In the genomic region with DNA sequence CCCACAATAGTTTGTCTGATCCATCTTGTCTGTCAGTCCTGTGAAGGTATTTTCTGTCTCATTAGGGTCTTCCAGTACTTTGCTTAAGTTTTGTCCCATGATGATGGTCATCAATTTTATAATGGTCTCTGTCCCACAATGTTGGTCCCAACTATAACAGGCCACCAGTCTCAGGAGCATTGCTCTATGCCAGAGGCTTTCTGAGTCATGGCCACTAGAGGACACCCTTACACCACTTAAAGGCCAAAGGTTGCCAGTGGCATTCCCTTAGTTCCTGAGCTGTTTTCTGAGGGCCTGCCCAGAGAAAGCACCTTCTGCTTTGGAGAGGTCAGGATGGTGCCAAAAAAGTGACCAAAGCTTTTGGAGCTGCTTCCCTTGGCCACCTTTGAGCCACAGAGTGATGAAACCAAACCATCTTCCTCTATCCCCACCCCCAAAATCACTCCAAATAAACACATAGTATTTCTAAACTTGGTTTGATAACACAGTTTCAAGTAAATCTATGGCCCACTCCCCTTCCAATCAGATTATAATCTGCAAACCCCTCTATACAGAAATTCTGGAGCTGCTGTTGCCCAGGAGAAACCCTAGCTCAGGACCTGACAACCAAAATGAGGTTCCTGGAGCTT, we compare ENCODE assay signal across 8 cellular contexts. TPM values are rescaled to one million over a fixed set of nuclear protein-coding genes. Genes with fewer than 3 reads are reported as not detected.
A peak's percentile ranks its signal among the peaks of the same experiment; 100 is the strongest.
DNase-seq lines count a peak whose midpoint lies in the region; ATAC-seq, FAIRE-seq and TF ChIP-seq lines count a peak whose summit lies in the region.

No MANE protein-coding gene starts in this region.

- peak; percentile 49 for TF ChIP-seq CTCF in CD8-positive, alpha-beta T cell (IDR thresholded peaks at IDR 0.05)
- peak; percentile 96 for TF ChIP-seq CTCF in fibroblast of the aortic adventitia (IDR thresholded peaks at IDR 0.05; ENCODE audit: insufficient read depth, low read length)
- TF ChIP-seq CTCF in neural progenitor cell (IDR thresholded peaks at IDR 0.05) = peak; percentile 94

- H3K4me3 ChIP-seq in CD8-positive, alpha-beta T cell (ENCODE audit: low read depth, low read length) = no peak overlapping the region
- H3K4me3 ChIP-seq in fibroblast of the aortic adventitia (ENCODE audit: low read depth, low read length) (no peak overlapping the region), neural progenitor cell (no peak overlapping the region)

- no peaks in the 10 kb centered on the region for H3K36me3 ChIP-seq in CD8-positive, alpha-beta T cell (ENCODE audit: insufficient read depth, low read length)
- H3K36me3 ChIP-seq in neural progenitor cell = no peaks in the 10 kb centered on the region

- peak; percentile 93 for FAIRE-seq in GM19239 (lab: Jason Lieb, UNC)

- no peaks in the 10 kb centered on the region for H3K79me2 ChIP-seq in neural progenitor cell (ENCODE audit: low read depth)

- intact Hi-C loops in CD8-positive, alpha-beta T cell (cut with DNase I, micrococcal nuclease) = loop anchor here (1.0 to 10.0 kb wide), 4 partner anchors 86 to 258 kb away; partner anchors contain the start of gene LMO1 (in 1 of the 2)

- DNase-seq in CD8-positive, alpha-beta T cell = peak in 6 of 7 experiments; percentile 14 to 52 (median 36)
- DNase-seq in GM19239 (ENCODE audit: insufficient read length, low spot score) (no peak), NCI-H69 (lab: John Stamatoyannopoulos, UW) (peak; percentile 75), fibroblast of the aortic adventitia (ENCODE audit: low read depth) (peak; percentile 86), neural progenitor cell (ENCODE audit: low spot score) (peak; percentile 85)
- DNase-seq in activated T-cell treated with anti-CD3 and anti-CD28 coated beads, Interleukin-2, amount 50 U/mL, for 1 hour = peak; percentile 34

- no peaks in the 10 kb centered on the region for H4K20me1 ChIP-seq in neural progenitor cell (ENCODE audit: low read depth)

- no peaks in the 10 kb centered on the region for H3K4me1 ChIP-seq in CD8-positive, alpha-beta T cell (ENCODE audit: insufficient read depth, low read length)
- no peaks in the 10 kb centered on the region for H3K4me1 ChIP-seq in neural progenitor cell

- no peaks in the 10 kb centered on the region for H3K4me1 Mint-ChIP-seq in CD8-positive, alpha-beta T cell (ENCODE audit: low read depth)
- H3K4me1 Mint-ChIP-seq in neural progenitor cell = no peaks in the 10 kb centered on the region

- ATAC-seq in CD8-positive, alpha-beta T cell = peak; percentile 49
- peak; percentile 79 for ATAC-seq in HG03432 (IDR thresholded peaks at IDR 0.05; ENCODE audit: unreplicated experiment)
- ATAC-seq in GM19455 (IDR thresholded peaks at IDR 0.05; ENCODE audit: unreplicated experiment) = no peak

- CTCF ChIA-PET in CD8-positive, alpha-beta T cell (lab: Charles Lee) = interaction anchor here (0.7 to 7.3 kb wide), 19 partner anchors 10 to 562 kb away, joined by 3 to 92 read pairs (median 4); partner anchors contain the start of gene EIF3F

- H3K9me3 Mint-ChIP-seq in CD8-positive, alpha-beta T cell = no peaks in the 10 kb centered on the region
- H3K9me3 Mint-ChIP-seq in neural progenitor cell = no peaks in the 10 kb centered on the region

- no peaks in the 10 kb centered on the region for H3F3A ChIP-seq in neural progenitor cell (ENCODE audit: low read depth)

- H2AFZ ChIP-seq in neural progenitor cell (replicated peaks) = no peak overlapping the region

- no peak overlapping the region for H3K27ac Mint-ChIP-seq in CD8-positive, alpha-beta T cell
- no peak overlapping the region for H3K27ac Mint-ChIP-seq in neural progenitor cell

- H3K4me2 ChIP-seq in neural progenitor cell = no peak overlapping the region

- POLR2A ChIA-PET in CD8-positive, alpha-beta T cell (lab: Charles Lee) = interaction anchor here (0.9 kb wide), 1 partner anchor 10 kb away, joined by 3 read pairs; no protein-coding TSS in a partner anchor

- no peaks in the 10 kb centered on the region for H3K36me3 Mint-ChIP-seq in CD8-positive, alpha-beta T cell
- H3K36me3 Mint-ChIP-seq in neural progenitor cell = no peaks in the 10 kb centered on the region

- no peak overlapping the region for H3K4me3 Mint-ChIP-seq in CD8-positive, alpha-beta T cell
- H3K4me3 Mint-ChIP-seq in neural progenitor cell = no peak overlapping the region

- H3K27me3 Mint-ChIP-seq in CD8-positive, alpha-beta T cell (ENCODE audit: low read depth) = peaks cover 14% of the 10 kb centered on the region
- H3K27me3 Mint-ChIP-seq in neural progenitor cell (ENCODE audit: insufficient read depth, low read depth) = peaks cover 4% of the 10 kb centered on the region

- peaks cover 2% of the 10 kb centered on the region for H3K27me3 ChIP-seq in CD8-positive, alpha-beta T cell (ENCODE audit: insufficient read depth, low read length)
- no peaks in the 10 kb centered on the region for H3K27me3 ChIP-seq in neural progenitor cell

- no peak overlapping the region for H3K27ac ChIP-seq in CD8-positive, alpha-beta T cell (ENCODE audit: low read depth, low read length)
- no peak overlapping the region for H3K27ac ChIP-seq in neural progenitor cell

- no peaks in the 10 kb centered on the region for H3K9me3 ChIP-seq in CD8-positive, alpha-beta T cell (ENCODE audit: low read length)
- H3K9me3 ChIP-seq in neural progenitor cell (ENCODE audit: low read depth) = no peaks in the 10 kb centered on the region

- no peak overlapping the region for H3K9ac ChIP-seq in neural progenitor cell

RNA-seq across cellular contexts. Expression of gene EIF3F, which starts 19.3 kb away (rescaled TPM):
- total RNA-seq in CD8-positive, alpha-beta T cell = 100 to 1,000 TPM; 359 to 366 TPM
- total RNA-seq in fibroblast of the aortic adventitia (ENCODE audit: low replicate concordance) (196 and 334 TPM in 2 replicates), neural progenitor cell (ENCODE audit: low replicate concordance) (257 and 355 TPM in 2 replicates)

RNA-seq across cellular contexts. Expression of gene NLRP10, which starts 41.2 kb away (rescaled TPM):
- total RNA-seq in CD8-positive, alpha-beta T cell = not detected
- total RNA-seq in fibroblast of the aortic adventitia (ENCODE audit: low replicate concordance) (1.7 and 6.8 TPM in 2 replicates), neural progenitor cell (ENCODE audit: low replicate concordance) (not detected in 2 replicates)
